In the genomic region with DNA sequence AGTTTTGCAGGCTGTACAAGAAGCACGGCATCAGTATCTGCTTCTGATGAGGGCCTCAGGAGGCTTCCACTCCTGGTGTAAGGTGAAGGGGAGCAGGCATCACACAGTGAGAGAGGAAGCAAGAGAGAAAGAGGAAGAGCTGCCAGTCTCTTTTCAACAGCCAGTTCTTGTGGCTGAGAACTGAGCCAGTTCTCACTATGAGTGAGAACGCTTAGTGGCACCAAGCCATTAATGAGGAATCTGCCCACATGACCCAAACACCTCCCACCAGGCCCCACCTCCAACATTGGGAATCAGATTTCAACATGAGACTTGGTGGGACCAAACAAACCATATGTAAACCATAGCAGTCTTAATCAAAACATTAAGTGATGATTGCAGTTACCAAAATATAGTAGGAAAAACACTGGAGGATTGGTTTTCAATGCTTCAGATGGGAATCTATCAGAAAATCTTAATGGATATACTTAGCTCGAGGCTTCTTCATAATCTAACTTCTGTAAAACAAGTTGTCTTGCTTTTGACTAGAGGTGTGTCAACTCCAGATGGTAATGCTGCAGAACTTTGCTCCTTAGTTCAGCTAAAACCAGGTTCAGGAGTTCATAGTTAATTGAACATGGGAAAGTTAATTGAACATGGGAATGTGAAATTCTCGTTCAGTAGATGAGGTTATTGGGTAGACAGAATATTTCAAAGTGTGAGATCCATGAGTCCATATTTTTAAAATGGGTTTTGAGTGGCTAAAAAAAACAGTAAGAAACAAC, we compare ENCODE assay signal across 10 cellular contexts. TPM values are rescaled to one million over a fixed set of nuclear protein-coding genes. Genes with fewer than 3 reads are reported as not detected.
DNase-seq lines count a peak whose midpoint lies in the region; ATAC-seq and TF ChIP-seq lines count a peak whose summit lies in the region.
"Had no signal": no experiment of that assay in that cellular context is flagged by ENCODE, and none has a peak within 500 bp of the region (broad histone marks: within the 10 kb centered on the region; RNA-seq: fewer than 3 reads in every experiment).

No MANE protein-coding gene starts in this region.

- no peaks in the 10 kb centered on the region for H3F3A ChIP-seq in smooth muscle cell (ENCODE audit: low read depth)

- WGBS in smooth muscle cell (ENCODE audit: low lambda C conversion rate) = 92% methylated on average over 4 of the region's 4 CpGs

- intact Hi-C loops in activated CD8-positive, alpha-beta T cell treated with anti-CD3 and anti-CD28 coated beads for 36 hours (cut with micrococcal nuclease) = no loop called here

- H3K79me2 ChIP-seq in smooth muscle cell (ENCODE audit: low read depth) = peaks cover 98% of the 10 kb centered on the region

- H3K4me2 ChIP-seq in smooth muscle cell = no peak overlapping the region
- H3K4me2 ChIP-seq: A549 had no signal

- H3K4me3 ChIP-seq in smooth muscle cell = no peak overlapping the region
- H3K4me3 ChIP-seq: A549, cardiac muscle cell had no signal

- peak overlapping the region; percentile 12 for H3K27ac Mint-ChIP-seq in activated CD8-positive, alpha-beta T cell treated with anti-CD3 and anti-CD28 coated beads, Interleukin-2, amount 10 ng/mL, durations not matched to agents 7 days and 5 days
- H3K27ac Mint-ChIP-seq in activated CD8-positive, alpha-beta T cell treated with anti-CD3 and anti-CD28 coated beads for 36 hours = no peak overlapping the region
- H3K27ac Mint-ChIP-seq in WTC11 = peak overlapping the region; percentile 91
- peak overlapping the region; percentile 56 for H3K27ac Mint-ChIP-seq in stimulated activated effector memory CD8-positive, alpha-beta T cell treated with anti-CD3 and anti-CD28 coated beads, Interleukin-12 subunit alpha, Interleukin-12 subunit beta, amount 100 ng/mL, for 72 hours

- no peak overlapping the region for H2AFZ ChIP-seq in smooth muscle cell (ENCODE audit: low read depth)

- peaks cover 18% of the 10 kb centered on the region for H3K4me1 Mint-ChIP-seq in activated CD8-positive, alpha-beta T cell treated with anti-CD3 and anti-CD28 coated beads, Interleukin-2, amount 10 ng/mL, durations not matched to agents 7 days and 5 days (ENCODE audit: low read depth)
- H3K4me1 Mint-ChIP-seq in activated CD8-positive, alpha-beta T cell treated with anti-CD3 and anti-CD28 coated beads for 36 hours (ENCODE audit: low read depth) = peaks cover 44% of the 10 kb centered on the region
- H3K4me1 Mint-ChIP-seq in WTC11 = peaks cover 74% of the 10 kb centered on the region
- peaks cover 28% of the 10 kb centered on the region for H3K4me1 Mint-ChIP-seq in stimulated activated effector memory CD8-positive, alpha-beta T cell treated with anti-CD3 and anti-CD28 coated beads, Interleukin-12 subunit alpha, Interleukin-12 subunit beta, amount 100 ng/mL, for 72 hours

- H3K9me3 ChIP-seq in smooth muscle cell (replicated peaks; ENCODE audit: low read depth) = no peaks in the 10 kb centered on the region
- H3K9me3 ChIP-seq: A549 had no signal

- peaks cover 100% of the 10 kb centered on the region for H4K20me1 ChIP-seq in smooth muscle cell (ENCODE audit: low read depth)

- no peak for DNase-seq in activated CD8-positive, alpha-beta T cell treated with anti-CD3 and anti-CD28 coated beads, Interleukin-2, amount 10 ng/mL, durations not matched to agents 7 days and 5 days
- DNase-seq in activated CD8-positive, alpha-beta T cell treated with anti-CD3 and anti-CD28 coated beads for 36 hours = no peak
- DNase-seq in WTC11 (ENCODE audit: low spot score) (no peak), mesenteric fat pad (ENCODE audit: low spot score) (no peak), RWPE1 (ENCODE audit: low spot score) (no peak), smooth muscle cell (lab: John Stamatoyannopoulos, UW; ENCODE audit: unreplicated experiment) (no peak)
- no peak for DNase-seq in stimulated activated effector memory CD8-positive, alpha-beta T cell treated with anti-CD3 and anti-CD28 coated beads, Interleukin-12 subunit alpha, Interleukin-12 subunit beta, amount 100 ng/mL, for 72 hours (ENCODE audit: low spot score in 2 of 2)

- no peaks in the 10 kb centered on the region for H3K27me3 ChIP-seq in smooth muscle cell (ENCODE audit: low read depth)
- H3K27me3 ChIP-seq: cardiac muscle cell had no signal

- no peaks in the 10 kb centered on the region for H3K9me3 Mint-ChIP-seq in activated CD8-positive, alpha-beta T cell treated with anti-CD3 and anti-CD28 coated beads, Interleukin-2, amount 10 ng/mL, durations not matched to agents 7 days and 5 days (ENCODE audit: insufficient read depth)
- H3K9me3 Mint-ChIP-seq in activated CD8-positive, alpha-beta T cell treated with anti-CD3 and anti-CD28 coated beads for 36 hours = no peaks in the 10 kb centered on the region
- no peaks in the 10 kb centered on the region for H3K9me3 Mint-ChIP-seq in WTC11
- H3K9me3 Mint-ChIP-seq in stimulated activated effector memory CD8-positive, alpha-beta T cell treated with anti-CD3 and anti-CD28 coated beads, Interleukin-12 subunit alpha, Interleukin-12 subunit beta, amount 100 ng/mL, for 72 hours = no peaks in the 10 kb centered on the region

- H3K9ac ChIP-seq in smooth muscle cell (ENCODE audit: low read depth) = no peak overlapping the region

- TF ChIP-seq CTCF in activated CD8-positive, alpha-beta T cell treated with anti-CD3 and anti-CD28 coated beads for 36 hours (IDR thresholded peaks at IDR 0.05) = no peak
- TF ChIP-seq CTCF in WTC11 (IDR thresholded peaks at IDR 0.05) (no peak), RWPE1 (conservative IDR thresholded peaks at IDR 0.05; ENCODE audit: low read depth) (no peak), smooth muscle cell (IDR thresholded peaks at IDR 0.05; ENCODE audit: borderline replicate concordance, insufficient read depth, poor library complexity, severe bottlenecking) (no peak)

- no peaks in the 10 kb centered on the region for H3K4me1 ChIP-seq in smooth muscle cell (ENCODE audit: low read depth)

- H3K36me3 Mint-ChIP-seq in activated CD8-positive, alpha-beta T cell treated with anti-CD3 and anti-CD28 coated beads, Interleukin-2, amount 10 ng/mL, durations not matched to agents 7 days and 5 days (ENCODE audit: low read depth) = peaks cover 18% of the 10 kb centered on the region
- peaks cover 19% of the 10 kb centered on the region for H3K36me3 Mint-ChIP-seq in activated CD8-positive, alpha-beta T cell treated with anti-CD3 and anti-CD28 coated beads for 36 hours (ENCODE audit: low read depth)
- no peaks in the 10 kb centered on the region for H3K36me3 Mint-ChIP-seq in WTC11
- peaks cover 4% of the 10 kb centered on the region for H3K36me3 Mint-ChIP-seq in stimulated activated effector memory CD8-positive, alpha-beta T cell treated with anti-CD3 and anti-CD28 coated beads, Interleukin-12 subunit alpha, Interleukin-12 subunit beta, amount 100 ng/mL, for 72 hours

- H3K27ac ChIP-seq in RWPE1 (no peak overlapping the region), smooth muscle cell (ENCODE audit: low read depth) (no peak overlapping the region)
- H3K27ac ChIP-seq: A549, cardiac muscle cell had no signal

- H3K27me3 Mint-ChIP-seq in activated CD8-positive, alpha-beta T cell treated with anti-CD3 and anti-CD28 coated beads, Interleukin-2, amount 10 ng/mL, durations not matched to agents 7 days and 5 days (ENCODE audit: low read depth) = no peaks in the 10 kb centered on the region
- H3K27me3 Mint-ChIP-seq in activated CD8-positive, alpha-beta T cell treated with anti-CD3 and anti-CD28 coated beads for 36 hours = no peaks in the 10 kb centered on the region
- H3K27me3 Mint-ChIP-seq in WTC11 (ENCODE audit: low read depth) = no peaks in the 10 kb centered on the region

- CTCF ChIA-PET in activated CD8-positive, alpha-beta T cell treated with anti-CD3 and anti-CD28 coated beads, Interleukin-2, amount 10 ng/mL, durations not matched to agents 7 days and 5 days (lab: Charles Lee) = no interaction called here
- CTCF ChIA-PET in activated CD8-positive, alpha-beta T cell treated with anti-CD3 and anti-CD28 coated beads for 36 hours (lab: Charles Lee) = no interaction called here
- CTCF ChIA-PET in WTC11 (lab: Charles Lee) = no interaction called here
- CTCF ChIA-PET in RWPE1 (lab: Yijun Ruan, JAX) = interaction anchor here (0.5 to 0.6 kb wide), 2 partner anchors 14 to 58 kb away, joined by 3 to 4 read pairs; no protein-coding TSS in a partner anchor

- H3K4me3 Mint-ChIP-seq in activated CD8-positive, alpha-beta T cell treated with anti-CD3 and anti-CD28 coated beads, Interleukin-2, amount 10 ng/mL, durations not matched to agents 7 days and 5 days = no peak overlapping the region
- H3K4me3 Mint-ChIP-seq in activated CD8-positive, alpha-beta T cell treated with anti-CD3 and anti-CD28 coated beads for 36 hours = no peak overlapping the region
- H3K4me3 Mint-ChIP-seq in WTC11 = peak overlapping the region; percentile 26; the same call in 1 of the 2 replicates
- H3K4me3 Mint-ChIP-seq in stimulated activated effector memory CD8-positive, alpha-beta T cell treated with anti-CD3 and anti-CD28 coated beads, Interleukin-12 subunit alpha, Interleukin-12 subunit beta, amount 100 ng/mL, for 72 hours = no peak overlapping the region

- POLR2A ChIA-PET in activated CD8-positive, alpha-beta T cell treated with anti-CD3 and anti-CD28 coated beads, Interleukin-2, amount 10 ng/mL, durations not matched to agents 7 days and 5 days (lab: Charles Lee) = no interaction called here
- POLR2A ChIA-PET in activated CD8-positive, alpha-beta T cell treated with anti-CD3 and anti-CD28 coated beads for 36 hours (lab: Charles Lee) = interaction anchor here (1.1 to 1.4 kb wide), 2 partner anchors 12 to 13 kb away, joined by 4 to 5 read pairs; partner anchors contain the start of gene FAR1
- POLR2A ChIA-PET in WTC11 (lab: Charles Lee) (no interaction called here), RWPE1 (lab: Yijun Ruan, JAX; ENCODE audit: low non-redundant PET) (no interaction called here)

- no peak for ATAC-seq in activated CD8-positive, alpha-beta T cell treated with anti-CD3 and anti-CD28 coated beads, Interleukin-2, amount 10 ng/mL, durations not matched to agents 7 days and 5 days
- no peak for ATAC-seq in activated CD8-positive, alpha-beta T cell treated with anti-CD3 and anti-CD28 coated beads for 36 hours
- peak; percentile 80 for ATAC-seq in HG03060 (IDR thresholded peaks at IDR 0.05; ENCODE audit: low read depth, unreplicated experiment)
- ATAC-seq in WTC11 = peak; percentile 50
- ATAC-seq in stimulated activated effector memory CD8-positive, alpha-beta T cell treated with anti-CD3 and anti-CD28 coated beads, Interleukin-12 subunit alpha, Interleukin-12 subunit beta, amount 100 ng/mL, for 72 hours = peak; percentile 58
- ATAC-seq: A549 had no signal

- no peaks in the 10 kb centered on the region for H3K36me3 ChIP-seq in smooth muscle cell (ENCODE audit: low read depth)
- H3K36me3 ChIP-seq: cardiac muscle cell had no signal

RNA-seq across cellular contexts. Expression of gene FAR1, which starts 12.2 kb away (rescaled TPM):
- 10 to 100 TPM; 65.3 to 65.8 TPM for total RNA-seq in activated CD8-positive, alpha-beta T cell treated with anti-CD3 and anti-CD28 coated beads, Interleukin-2, amount 10 ng/mL, durations not matched to agents 7 days and 5 days
- total RNA-seq in activated CD8-positive, alpha-beta T cell treated with anti-CD3 and anti-CD28 coated beads for 36 hours = 10 to 100 TPM; 44.0 to 44.7 TPM
- 58.8 to 63.9 TPM (median 60.5 TPM) in 3 replicates for total RNA-seq in WTC11 (2021)
- total RNA-seq in mesenteric fat pad = 58.8 TPM
- 64.9 and 76.4 TPM in 2 replicates for total RNA-seq in smooth muscle cell
- polyA plus RNA-seq in smooth muscle cell = 16.3 and 19.5 TPM in 2 replicates

Comparison
In these comparisons a context has a peak if more than half of its experiments do, and no peak if none do; other contexts are left out.
1. ATAC-seq: peak in HG03060 (single experiment), WTC11 (single experiment) and stimulated activated effector memory CD8-positive, alpha-beta T cell treated with anti-CD3 and anti-CD28 coated beads, Interleukin-12 subunit alpha, Interleukin-12 subunit beta, amount 100 ng/mL, for 72 hours (single experiment); none in activated CD8-positive, alpha-beta T cell treated with anti-CD3 and anti-CD28 coated beads, Interleukin-2, amount 10 ng/mL, durations not matched to agents 7 days and 5 days (single experiment) and activated CD8-positive, alpha-beta T cell treated with anti-CD3 and anti-CD28 coated beads for 36 hours (single experiment).